Comparison of ENCODE assay signal across 22 cellular contexts in genomic region chr18:38244360-38244940, GRCh38.
"Had no signal": no experiment of that assay in that cellular context is flagged by ENCODE, and none has a peak within 500 bp of the region (broad histone marks: within the 10 kb centered on the region; RNA-seq: fewer than 3 reads in every experiment).

No MANE protein-coding gene starts in this region.

- H3K36me3 ChIP-seq: esophagus muscularis mucosa, gastroesophageal sphincter, heart left ventricle, left ventricle myocardium inferior, lower lobe of right lung had no signal

- ATAC-seq: foreskin keratinocyte; gastroesophageal sphincter; left colon; left lobe of liver; lower lobe of right lung; naive thymus-derived CD4-positive, alpha-beta T cell had no signal

- DNase-seq: dermis blood vessel endothelial cell; effector CD4-positive, alpha-beta T cell; effector memory CD4-positive, alpha-beta T cell; foreskin keratinocyte; hypothalamus; immature natural killer cell; islet precursor cell; kidney; kidney glomerular epithelial cell; left colon; left ventricle myocardium inferior; lower lobe of right lung; mesendoderm; midbrain; naive thymus-derived CD4-positive, alpha-beta T cell had no signal

- H3K27ac ChIP-seq: coronary artery, esophagus muscularis mucosa, foreskin keratinocyte, gastroesophageal sphincter, heart left ventricle, hepatocyte, left ventricle myocardium inferior, lower lobe of right lung had no signal

- H3K4me1 ChIP-seq: gastroesophageal sphincter had no signal

- H3K27me3 ChIP-seq: dorsolateral prefrontal cortex, esophagus muscularis mucosa, foreskin keratinocyte, gastroesophageal sphincter, heart left ventricle, hepatocyte had no signal

- H3K4me3 ChIP-seq: coronary artery, dorsolateral prefrontal cortex, esophagus muscularis mucosa, gastroesophageal sphincter, heart left ventricle, hepatocyte, left ventricle myocardium inferior, lower lobe of right lung had no signal

- H3K9me3 ChIP-seq: esophagus muscularis mucosa, gastroesophageal sphincter, heart left ventricle, lower lobe of right lung had no signal
